ENCODE assay signal across 8 cellular contexts in genomic region chr3:104102386-104102785, GRCh38.
DNase-seq lines count a peak whose midpoint lies in the region; ATAC-seq and TF ChIP-seq lines count a peak whose summit lies in the region.

No MANE protein-coding gene starts in this region.

- intact Hi-C loops in mucosa of descending colon (cut with DNase I, micrococcal nuclease): no loop called here
- intact Hi-C loops in activated T-helper 2 cell treated with anti-CD3 and anti-CD28 coated beads, Interferon-gamma antibody, Interleukin-2, Interleukin-4, amounts not matched to agents 10 μg/mL and 5 μg/mL and 100 μg/mL, durations not matched to agents 14 hours and 24 hours and 36 hours (cut with micrococcal nuclease): no loop called here

- peak; percentile 28 for DNase-seq in DMS153 treated with DMSO at 0.1 percent for 48 hours (lab: John Stamatoyannopoulos, UW; ENCODE audit: unreplicated experiment)
- DNase-seq in NCI-H2171 (lab: John Stamatoyannopoulos, UW): peak; percentile 12
- DNase-seq in brain microvascular endothelial cell: peak; percentile 70
- DNase-seq in mucosa of descending colon: peak in 1 of 3 donors; percentile 22
- DNase-seq in activated T-helper 2 cell treated with anti-CD3 and anti-CD28 coated beads, Interferon-gamma antibody, Interleukin-2, Interleukin-4, amounts not matched to agents 10 μg/mL and 5 μg/mL and 100 μg/mL, durations not matched to agents 14 hours and 24 hours and 36 hours (ENCODE audit: low spot score): no peak
- DNase-seq in inferior parietal cortex (ENCODE audit: extremely low spot score): no peak

- H3K4me3 Mint-ChIP-seq in activated T-helper 2 cell treated with anti-CD3 and anti-CD28 coated beads, Interferon-gamma antibody, Interleukin-2, Interleukin-4, amounts not matched to agents 10 μg/mL and 5 μg/mL and 100 μg/mL, durations not matched to agents 14 hours and 24 hours and 36 hours (ENCODE audit: low read depth): no peak overlapping the region

- H3K9me3 Mint-ChIP-seq in activated T-helper 2 cell treated with anti-CD3 and anti-CD28 coated beads, Interferon-gamma antibody, Interleukin-2, Interleukin-4, amounts not matched to agents 10 μg/mL and 5 μg/mL and 100 μg/mL, durations not matched to agents 14 hours and 24 hours and 36 hours: no peaks in the 10 kb centered on the region

- no peaks in the 10 kb centered on the region for H3K27me3 ChIP-seq in brain microvascular endothelial cell (replicated peaks)

- H3K4me3 ChIP-seq in brain microvascular endothelial cell (ENCODE audit: low read depth, low read length): no peak overlapping the region
- H3K4me3 ChIP-seq in mucosa of descending colon: no peak overlapping the region

- no peak overlapping the region for H3K27ac Mint-ChIP-seq in activated T-helper 2 cell treated with anti-CD3 and anti-CD28 coated beads, Interferon-gamma antibody, Interleukin-2, Interleukin-4, amounts not matched to agents 10 μg/mL and 5 μg/mL and 100 μg/mL, durations not matched to agents 14 hours and 24 hours and 36 hours

- H3K36me3 Mint-ChIP-seq in activated T-helper 2 cell treated with anti-CD3 and anti-CD28 coated beads, Interferon-gamma antibody, Interleukin-2, Interleukin-4, amounts not matched to agents 10 μg/mL and 5 μg/mL and 100 μg/mL, durations not matched to agents 14 hours and 24 hours and 36 hours (ENCODE audit: low read depth): no peaks in the 10 kb centered on the region

- peak; percentile 71 for TF ChIP-seq CTCF in brain microvascular endothelial cell (IDR thresholded peaks at IDR 0.05; ENCODE audit: low read depth, low read length, missing control alignments)
- TF ChIP-seq CTCF in mucosa of descending colon (IDR thresholded peaks at IDR 0.05): no peak

- H3K4me1 ChIP-seq in mucosa of descending colon (ENCODE audit: low read depth): no peaks in the 10 kb centered on the region

- H3K36me3 ChIP-seq in brain microvascular endothelial cell (replicated peaks) (no peaks in the 10 kb centered on the region), mucosa of descending colon (ENCODE audit: low read depth) (no peaks in the 10 kb centered on the region)

- H3K9me3 ChIP-seq in mucosa of descending colon: no peaks in the 10 kb centered on the region

- peak; percentile 91 for ATAC-seq in GM19328 (IDR thresholded peaks at IDR 0.05; ENCODE audit: unreplicated experiment)
- ATAC-seq in HG03108 (IDR thresholded peaks at IDR 0.05; ENCODE audit: unreplicated experiment): peak; percentile 90
- peak; percentile 42 for ATAC-seq in mucosa of descending colon

- in situ Hi-C loops in brain microvascular endothelial cell (cut with HindIII; ENCODE audit: low pct_ligation_motif_present, low sequenced_read_pairs): no loop called here

- H3K27ac ChIP-seq in brain microvascular endothelial cell: no peak overlapping the region

- no peaks in the 10 kb centered on the region for H3K27me3 Mint-ChIP-seq in activated T-helper 2 cell treated with anti-CD3 and anti-CD28 coated beads, Interferon-gamma antibody, Interleukin-2, Interleukin-4, amounts not matched to agents 10 μg/mL and 5 μg/mL and 100 μg/mL, durations not matched to agents 14 hours and 24 hours and 36 hours (ENCODE audit: low read depth)

- no peaks in the 10 kb centered on the region for H3K4me1 Mint-ChIP-seq in activated T-helper 2 cell treated with anti-CD3 and anti-CD28 coated beads, Interferon-gamma antibody, Interleukin-2, Interleukin-4, amounts not matched to agents 10 μg/mL and 5 μg/mL and 100 μg/mL, durations not matched to agents 14 hours and 24 hours and 36 hours (ENCODE audit: low read depth)

Comparison
In these comparisons a context has a peak if more than half of its experiments do, and no peak if none do; other contexts are left out.
1. DNase-seq: peak in DMS153 treated with DMSO at 0.1 percent for 48 hours (single experiment), NCI-H2171 (single experiment) and brain microvascular endothelial cell (single experiment); none in activated T-helper 2 cell treated with anti-CD3 and anti-CD28 coated beads, Interferon-gamma antibody, Interleukin-2, Interleukin-4, amounts not matched to agents 10 μg/mL and 5 μg/mL and 100 μg/mL, durations not matched to agents 14 hours and 24 hours and 36 hours (single experiment) and inferior parietal cortex (single experiment).
2. Peak in every context shown above with its lines, with median percentiles within 50 percentile points of each other: ATAC-seq.